In the genomic region with DNA sequence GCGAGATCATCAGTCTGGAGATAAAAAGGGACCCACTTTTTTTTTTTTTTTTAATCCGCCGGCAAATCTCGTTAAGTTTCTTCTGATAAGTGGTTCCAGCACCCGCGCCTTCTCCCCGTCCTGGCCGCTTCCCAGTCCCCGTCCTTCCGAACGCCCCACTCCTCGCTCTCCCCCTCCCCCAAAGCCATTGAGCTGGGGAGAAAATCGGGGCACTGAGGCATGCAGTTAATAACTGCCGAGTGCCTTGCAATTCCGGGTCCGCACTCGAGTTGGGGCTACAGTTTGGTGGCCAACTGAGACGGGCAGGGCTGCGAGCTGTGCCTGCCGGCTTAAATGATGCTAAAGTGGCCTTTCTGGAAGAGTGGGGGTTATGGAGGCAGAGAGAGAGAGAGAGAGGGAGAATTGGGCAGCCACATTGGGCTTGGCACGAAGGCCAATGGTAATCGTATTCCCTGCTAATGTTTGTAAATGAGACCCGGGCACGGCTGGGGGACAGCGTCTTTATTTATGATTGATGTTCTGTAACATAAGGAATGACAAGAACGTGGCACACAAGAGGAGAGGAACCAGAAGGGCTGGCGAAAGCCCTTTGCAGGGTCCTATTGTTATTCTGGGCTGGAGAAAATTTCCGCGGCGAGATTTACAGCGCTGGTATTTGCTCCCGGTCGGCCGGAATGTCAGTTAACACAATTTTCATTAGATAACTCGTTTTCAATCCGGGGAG, we compare ENCODE assay signal across 1 cellular context.
TF ChIP-seq lines count a peak whose summit lies in the region.

No MANE protein-coding gene starts in this region.

TF ChIP-seq in H1, 55 proteins besides CTCF, POLR2A, EP300 and RAD21 (continued from another document):
- TF ChIP-seq KDM4A (IDR thresholded peaks at IDR 0.05; ENCODE audit: low read depth, low read length, severe bottlenecking) = no peak
